19 cellular contexts compared by ENCODE assay signal in the genomic region with DNA sequence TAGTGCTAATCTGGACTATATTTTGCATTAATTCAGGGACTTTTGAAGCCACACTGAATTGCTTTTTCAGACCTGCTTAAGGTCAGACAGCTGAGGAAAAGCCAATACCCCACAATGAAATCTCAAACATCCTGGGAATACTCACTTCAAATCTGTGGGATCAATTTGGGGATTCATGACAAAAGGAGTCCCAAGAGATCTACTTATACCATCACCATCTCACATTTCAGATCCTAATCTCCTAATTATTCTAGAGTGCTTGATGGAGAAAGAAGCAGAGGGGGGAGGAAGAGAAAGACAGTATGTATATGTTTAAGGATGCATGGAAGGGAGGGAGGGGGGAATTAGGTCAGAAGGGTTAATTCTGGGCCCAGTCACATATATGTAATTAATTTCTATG.
DNase-seq lines count a peak whose midpoint lies in the region; FAIRE-seq and TF ChIP-seq lines count a peak whose summit lies in the region.
"Had no signal": no experiment of that assay in that cellular context is flagged by ENCODE, and none has a peak within 500 bp of the region (broad histone marks: within the 10 kb centered on the region; RNA-seq: fewer than 3 reads in every experiment).

No MANE protein-coding gene starts in this region.

- H4K5ac ChIP-seq in mesendoderm (ENCODE audit: low read length): no peak overlapping the region

- H2AFZ ChIP-seq in MM.1S (ENCODE audit: low read length): no peak overlapping the region

- H3K4me1 ChIP-seq in mesendoderm (ENCODE audit: control insufficient read depth, low read depth, low read length) (no peaks in the 10 kb centered on the region), MM.1S (ENCODE audit: low read length) (no peaks in the 10 kb centered on the region; the same call in 1 of the 2 replicates), ascending aorta (no peaks in the 10 kb centered on the region), adrenal gland (replicated peaks in 1 of 2) (no peaks in the 10 kb centered on the region)
- H3K4me1 ChIP-seq: A549; BLaER1 treated with 17β-estradiol and CSF1 and Interleukin-3, amounts not matched to agents 10 nM and 100 nM; SJCRH30 had no signal

- H2BK15ac ChIP-seq in mesendoderm (replicated peaks; ENCODE audit: low read depth): no peak overlapping the region

- H3K4me3 ChIP-seq in mesendoderm (ENCODE audit: low read length) (no peak overlapping the region), MM.1S (ENCODE audit: low read length) (no peak overlapping the region), ascending aorta (no peak overlapping the region), adrenal gland (no peak overlapping the region)
- H3K4me3 ChIP-seq: A549; BLaER1 treated with 17β-estradiol and CSF1 and Interleukin-3, amounts not matched to agents 10 nM and 100 nM; MG63; SJCRH30 had no signal

- H3K36me3 ChIP-seq in mesendoderm (ENCODE audit: control insufficient read depth, insufficient read depth, low read length) (no peaks in the 10 kb centered on the region), MM.1S (replicated peaks; ENCODE audit: insufficient read depth, low read length) (no peaks in the 10 kb centered on the region), ascending aorta (no peaks in the 10 kb centered on the region), adrenal gland (replicated peaks in 1 of 2) (no peaks in the 10 kb centered on the region)
- H3K36me3 ChIP-seq: BLaER1 treated with 17β-estradiol and CSF1 and Interleukin-3, amounts not matched to agents 10 nM and 100 nM; MG63; SJCRH30 had no signal

- no peak overlapping the region for H4K8ac ChIP-seq in mesendoderm (ENCODE audit: low read depth, low read length)

- H3K27ac ChIP-seq in mesendoderm (ENCODE audit: low read depth, low read length): no peak overlapping the region
- no peak overlapping the region for H3K27ac ChIP-seq in MM.1S (ENCODE audit: low read length)
- H3K27ac ChIP-seq in ascending aorta: no peak overlapping the region
- no peak overlapping the region for H3K27ac ChIP-seq in adrenal gland
- H3K27ac ChIP-seq: A549; BLaER1 treated with 17β-estradiol and CSF1 and Interleukin-3, amounts not matched to agents 10 nM and 100 nM; HL-60; SJCRH30 had no signal

- H3K23ac ChIP-seq in mesendoderm (ENCODE audit: low read length): no peak overlapping the region

- H3K56ac ChIP-seq in mesendoderm (ENCODE audit: low read length): no peak overlapping the region

- H3K79me1 ChIP-seq in mesendoderm (ENCODE audit: low read length): no peaks in the 10 kb centered on the region

- H3K4me2 ChIP-seq in mesendoderm (ENCODE audit: low read length) (no peak overlapping the region), MM.1S (ENCODE audit: low read depth, low read length) (no peak overlapping the region)
- H3K4me2 ChIP-seq: A549; BLaER1 treated with 17β-estradiol and CSF1 and Interleukin-3, amounts not matched to agents 10 nM and 100 nM had no signal

- intact Hi-C loops in ascending aorta (cut with DNase I) (no loop called here), adrenal gland (cut with DNase I) (no loop called here)

- no peak overlapping the region for H3K9ac ChIP-seq in mesendoderm (ENCODE audit: low read length)
- no peak overlapping the region for H3K9ac ChIP-seq in MM.1S (ENCODE audit: low read length)
- H3K9ac ChIP-seq: BLaER1 treated with 17β-estradiol and CSF1 and Interleukin-3, amounts not matched to agents 10 nM and 100 nM had no signal

- H3K27me3 ChIP-seq in mesendoderm (ENCODE audit: insufficient read depth, low read length, poor library complexity): no peaks in the 10 kb centered on the region
- no peaks in the 10 kb centered on the region for H3K27me3 ChIP-seq in MM.1S (replicated peaks; ENCODE audit: insufficient read depth, low read length)
- H3K27me3 ChIP-seq in ascending aorta: no peaks in the 10 kb centered on the region
- H3K27me3 ChIP-seq in adrenal gland: no peaks in the 10 kb centered on the region
- H3K27me3 ChIP-seq: BLaER1 treated with 17β-estradiol and CSF1 and Interleukin-3, amounts not matched to agents 10 nM and 100 nM; MG63; SJCRH30 had no signal

- TF ChIP-seq CTCF in D721Med (IDR thresholded peaks at IDR 0.05; ENCODE audit: insufficient read depth, missing control alignments): no peak
- no peak for TF ChIP-seq CTCF in MM.1S (IDR thresholded peaks at IDR 0.05; ENCODE audit: low read length)
- TF ChIP-seq CTCF in ascending aorta (IDR thresholded peaks at IDR 0.05): no peak
- TF ChIP-seq CTCF in adrenal gland (IDR thresholded peaks at IDR 0.05): no peak

- H3K9me3 ChIP-seq in MM.1S (replicated peaks; ENCODE audit: insufficient read depth, low read length) (no peaks in the 10 kb centered on the region), ascending aorta (no peaks in the 10 kb centered on the region), adrenal gland (replicated peaks in 1 of 3) (no peaks in the 10 kb centered on the region)
- H3K9me3 ChIP-seq: A549; BLaER1 treated with 17β-estradiol and CSF1 and Interleukin-3, amounts not matched to agents 10 nM and 100 nM; MG63; SJCRH30 had no signal

- FAIRE-seq in D721Med (lab: Jason Lieb, UNC): peak; percentile 97
- FAIRE-seq: A549, H54 had no signal

- no peak for TF ChIP-seq POLR2A in adrenal gland (IDR thresholded peaks at IDR 0.05)

- H3K4ac ChIP-seq in mesendoderm (ENCODE audit: low read depth, low read length): no peak overlapping the region

- no peaks in the 10 kb centered on the region for H3K79me2 ChIP-seq in mesendoderm (ENCODE audit: control insufficient read depth, insufficient read depth, low read length)
- no peaks in the 10 kb centered on the region for H3K79me2 ChIP-seq in MM.1S (ENCODE audit: low read length)

- H4K20me1 ChIP-seq in MM.1S (ENCODE audit: insufficient read depth, low read length): no peaks in the 10 kb centered on the region
- H4K20me1 ChIP-seq: BLaER1 treated with 17β-estradiol and CSF1 and Interleukin-3, amounts not matched to agents 10 nM and 100 nM had no signal

- no peak for DNase-seq in D721Med (ENCODE audit: insufficient read length, low spot score)
- DNase-seq in NCI-H1436 treated with DMSO at 0.1 percent for 48 hours (lab: John Stamatoyannopoulos, UW): peak; percentile 42
- DNase-seq in NCI-H524 treated with DMSO at 0.1 percent for 48 hours (lab: John Stamatoyannopoulos, UW): peak; percentile 93
- DNase-seq in mesendoderm: peak; percentile 56
- no peak for DNase-seq in MM.1S
- no peak for DNase-seq in ascending aorta (ENCODE audit: low spot score in 2 of 2)
- DNase-seq in adrenal gland: no peak
- DNase-seq: CD8-positive, alpha-beta memory T cell; DND-41; IMR-90; MG63; NCI-H1092; NCI-H1694 treated with DMSO at 0.1 percent for 48 hours; NCI-H446 treated with DMSO at 0.1 percent for 48 hours had no signal

- H3F3A ChIP-seq in MM.1S (ENCODE audit: insufficient read depth, low read length): no peaks in the 10 kb centered on the region

- no peak overlapping the region for H2BK5ac ChIP-seq in mesendoderm (ENCODE audit: low read length)

- H3K18ac ChIP-seq in mesendoderm (ENCODE audit: low read length): no peak overlapping the region

- no peaks in the 10 kb centered on the region for H3K9me2 ChIP-seq in MM.1S (replicated peaks; ENCODE audit: insufficient read depth, low read length)

- H2BK120ac ChIP-seq in mesendoderm (ENCODE audit: low read depth, low read length): no peak overlapping the region

- no peak overlapping the region for H2AK5ac ChIP-seq in mesendoderm (ENCODE audit: low read length)

Comparison
In these comparisons a context has a peak if more than half of its experiments do, and no peak if none do; other contexts are left out.
1. DNase-seq: peak in NCI-H1436 treated with DMSO at 0.1 percent for 48 hours (single experiment), NCI-H524 treated with DMSO at 0.1 percent for 48 hours (single experiment) and mesendoderm (single experiment); none in D721Med (single experiment), MM.1S (single experiment), ascending aorta (0 of 2) and adrenal gland (0 of 7).